8 cellular contexts compared by ENCODE assay signal in the genomic region with DNA sequence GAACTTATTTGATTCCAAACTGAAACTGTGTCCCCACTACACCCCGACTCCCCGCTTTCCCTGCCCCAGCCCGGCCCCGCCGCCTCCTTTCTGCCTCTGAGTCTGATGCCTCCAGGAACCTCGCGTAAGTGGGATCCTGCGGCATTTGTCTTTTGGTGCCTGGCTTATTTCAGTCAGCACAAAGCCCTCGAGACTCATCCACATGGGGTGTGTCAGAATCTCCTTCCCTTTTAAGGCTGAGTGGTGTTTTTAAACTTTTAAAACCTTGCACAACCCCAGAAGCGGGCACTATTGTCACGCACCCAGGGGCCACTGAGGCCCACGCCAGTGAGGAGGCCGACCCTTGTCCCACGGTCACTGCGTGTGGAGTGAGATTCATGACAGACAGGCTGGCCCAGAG.
A peak's percentile ranks its signal among the peaks of the same experiment; 100 is the strongest.
DNase-seq lines count a peak whose midpoint lies in the region; FAIRE-seq and TF ChIP-seq lines count a peak whose summit lies in the region.
"Not testable (repeated sequence)": the region's sequence is repeated elsewhere in the genome, so short reads cannot be mapped to it uniquely, and the experiment has no call there.

No MANE protein-coding gene starts in this region.

- not testable (repeated sequence) for H3K27me3 Mint-ChIP-seq in astrocyte (ENCODE audit: low read depth, unreplicated experiment); mesothelial cell of epicardium (ENCODE audit: low read depth)

- H2AFZ ChIP-seq in astrocyte (ENCODE audit: low read depth, low read length) = not testable (repeated sequence)

- not testable (repeated sequence) for FAIRE-seq in astrocyte (lab: Jason Lieb, UNC)

- H3K4me1 Mint-ChIP-seq in astrocyte (ENCODE audit: low read depth, unreplicated experiment) = not testable (repeated sequence)
- H3K4me1 Mint-ChIP-seq in mesothelial cell of epicardium = peaks cover 56% of the 10 kb centered on the region

- H3K4me1 ChIP-seq in astrocyte (ENCODE audit: insufficient read depth, low read length) = not testable (repeated sequence)
- peaks cover 0 to 25% of the 10 kb centered on the region in 2 donors for H3K4me1 ChIP-seq in right atrium auricular region
- peaks cover 22% of the 10 kb centered on the region for H3K4me1 ChIP-seq in rectal smooth muscle tissue (ENCODE audit: control insufficient read depth, insufficient read depth, low read length)
- peaks cover 0 to 45% (median 0%) of the 10 kb centered on the region in 4 donors for H3K4me1 ChIP-seq in tibial nerve

- H3K9me3 Mint-ChIP-seq in astrocyte (ENCODE audit: unreplicated experiment); mesothelial cell of epicardium: not testable (repeated sequence)

- H4K20me1 ChIP-seq in astrocyte (ENCODE audit: insufficient read depth, low read length) = not testable (repeated sequence)

- peak overlapping the region; percentile 6 for H3K9ac ChIP-seq in astrocyte (ENCODE audit: low read length)
- not testable (repeated sequence) for H3K9ac ChIP-seq in rectal smooth muscle tissue (ENCODE audit: low read length)

- not testable (repeated sequence) for H3K36me3 ChIP-seq in astrocyte (ENCODE audit: insufficient read depth, low read length); right atrium auricular region; rectal smooth muscle tissue (ENCODE audit: control insufficient read depth, insufficient read depth, low read length); tibial nerve

- H3K27ac ChIP-seq in astrocyte (ENCODE audit: low read depth, low read length) = peak overlapping the region; percentile 41
- peak overlapping the region; percentile 81 to 83 for H3K27ac ChIP-seq in right atrium auricular region
- H3K27ac ChIP-seq in rectal smooth muscle tissue (ENCODE audit: low read depth, low read length) = peak overlapping the region; percentile 93
- peak overlapping the region in 3 of 4 donors; percentile 13 to 80 (median 73) for H3K27ac ChIP-seq in tibial nerve

- not testable (repeated sequence) for H3K36me3 Mint-ChIP-seq in astrocyte (ENCODE audit: low read depth, unreplicated experiment); mesothelial cell of epicardium

- not testable (repeated sequence) for H3K79me2 ChIP-seq in astrocyte (ENCODE audit: insufficient read depth, low read length)

- not testable (repeated sequence) for TF ChIP-seq EP300 in tibial nerve (IDR thresholded peaks at IDR 0.05)

- WGBS in tibial nerve, 2 donors = 42 to 43% methylated on average over 15 of the region's 15 CpGs

- not testable (repeated sequence) for H3K4me3 Mint-ChIP-seq in astrocyte (ENCODE audit: unreplicated experiment)
- peak overlapping the region; percentile 43 for H3K4me3 Mint-ChIP-seq in mesothelial cell of epicardium

- peak overlapping the region; percentile 75 for H3K4me2 ChIP-seq in astrocyte (ENCODE audit: low read length)

- not testable (repeated sequence) for TF ChIP-seq POLR2A in tibial nerve (IDR thresholded peaks at IDR 0.05)

- DNase-seq in AG09319 (ENCODE audit: extremely low read depth, low read depth) = peak; percentile 32
- DNase-seq in RPMI7951 (ENCODE audit: low read depth) = peak; percentile 39
- not testable (repeated sequence) for DNase-seq in astrocyte (ENCODE audit: low read depth); mesothelial cell of epicardium (ENCODE audit: low spot score in 2 of 2, unreplicated experiment in 2 of 2)
- DNase-seq in fibroblast of gingiva (ENCODE audit: low read depth) = peak; percentile 57
- DNase-seq in right atrium auricular region (ENCODE audit: low spot score) = peak; percentile 79
- DNase-seq in tibial nerve (ENCODE audit: low spot score in 2 of 2) = peak in 1 of 2 donors; percentile 68

- H3K9me3 ChIP-seq in astrocyte (ENCODE audit: insufficient read depth, low read depth, low read length); right atrium auricular region; tibial nerve: not testable (repeated sequence)

- not testable (repeated sequence) for H3K4me3 ChIP-seq in astrocyte (ENCODE audit: insufficient read depth, low read depth, low read length); right atrium auricular region; rectal smooth muscle tissue (ENCODE audit: low read length); tibial nerve

- H3K27ac Mint-ChIP-seq in astrocyte (ENCODE audit: unreplicated experiment) = not testable (repeated sequence)
- peak overlapping the region; percentile 96 for H3K27ac Mint-ChIP-seq in mesothelial cell of epicardium

- not testable (repeated sequence) for TF ChIP-seq CTCF in AG09319 (IDR thresholded peaks at IDR 0.05; ENCODE audit: low read depth, low read length); astrocyte (IDR thresholded peaks at IDR 0.05; ENCODE audit: insufficient read depth, low read depth, low read length); right atrium auricular region (IDR thresholded peaks at IDR 0.05); mesothelial cell of epicardium (IDR thresholded peaks at IDR 0.05; ENCODE audit: unreplicated experiment); tibial nerve (IDR thresholded peaks at IDR 0.05)

- H3K27me3 ChIP-seq in astrocyte (ENCODE audit: insufficient read depth, low read length); right atrium auricular region; rectal smooth muscle tissue (ENCODE audit: control insufficient read depth, insufficient read depth, low read length); tibial nerve: not testable (repeated sequence)

Comparison
In these comparisons a context has a peak if more than half of its experiments do, and no peak if none do; other contexts are left out.
1. H3K27ac ChIP-seq: peak in every context shown above with its lines; median percentile 93 in rectal smooth muscle tissue; 82 in right atrium auricular region; 73 in tibial nerve; 41 in astrocyte.